Comparison of ENCODE assay signal across 24 cellular contexts in the genomic region with DNA sequence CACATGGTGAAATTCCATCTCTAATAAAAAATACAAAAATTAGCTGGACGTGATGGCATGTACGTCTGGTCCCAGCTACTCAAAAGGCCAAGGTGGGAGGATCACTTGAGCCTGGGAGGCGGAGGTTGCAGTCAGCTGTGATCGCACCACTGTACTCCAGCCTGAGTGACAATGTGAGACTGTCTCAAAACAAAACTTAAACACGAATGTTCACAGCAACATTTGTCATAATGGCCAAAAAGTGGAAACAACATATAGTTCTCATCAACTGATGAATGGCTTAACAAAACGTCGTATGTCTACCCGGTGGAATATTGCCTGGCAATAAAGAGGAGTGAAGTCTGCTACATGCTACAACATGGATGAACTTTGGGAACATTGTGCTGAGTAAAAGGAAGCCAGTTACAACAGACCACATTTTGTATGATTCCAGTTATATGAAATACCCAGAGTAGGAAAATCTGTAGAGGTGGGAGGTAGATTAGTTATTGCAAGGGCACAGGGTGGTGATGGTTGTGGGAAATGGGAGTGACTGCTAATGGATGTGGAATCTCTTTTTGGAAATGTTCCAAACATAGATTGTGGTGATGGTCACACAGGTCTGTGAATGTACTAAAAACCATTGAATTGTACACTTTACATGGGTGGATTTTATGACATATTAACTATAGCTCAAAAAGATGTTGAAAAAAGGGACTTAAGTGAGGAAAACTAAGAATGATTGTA.
A peak's percentile ranks its signal among the peaks of the same experiment; 100 is the strongest.
DNase-seq lines count a peak whose midpoint lies in the region; ATAC-seq, FAIRE-seq and TF ChIP-seq lines count a peak whose summit lies in the region.
"Had no signal": no experiment of that assay in that cellular context is flagged by ENCODE, and none has a peak within 500 bp of the region (broad histone marks: within the 10 kb centered on the region; RNA-seq: fewer than 3 reads in every experiment).

No MANE protein-coding gene starts in this region.

- H4K91ac ChIP-seq in mesenchymal stem cell (ENCODE audit: low read length): no peak overlapping the region

- no peaks in the 10 kb centered on the region for H3K9me3 ChIP-seq in mesenchymal stem cell (ENCODE audit: control insufficient read depth, low read length)
- H3K9me3 ChIP-seq: heart left ventricle, pancreas had no signal

- no peak overlapping the region for H3K4me2 ChIP-seq in mesenchymal stem cell (ENCODE audit: low read length, poor library complexity, severe bottlenecking)

- H3K27ac ChIP-seq in mesenchymal stem cell (ENCODE audit: low read length, poor library complexity, severe bottlenecking): no peak overlapping the region
- H3K27ac ChIP-seq: heart left ventricle, pancreas, VCaP had no signal

- H3K4me1 ChIP-seq in mesenchymal stem cell (ENCODE audit: control insufficient read depth, insufficient read depth, low read depth, low read length): peaks cover 7% of the 10 kb centered on the region
- H3K4me1 ChIP-seq: pancreas had no signal

- H3K4ac ChIP-seq in mesenchymal stem cell (ENCODE audit: low read depth in 1 of 2, low read length in 2 of 2): no peak overlapping the region

- 98% methylated on average over 8 of the region's 8 CpGs for WGBS in mesenchymal stem cell

- no peak overlapping the region for H2BK5ac ChIP-seq in mesenchymal stem cell (ENCODE audit: low read depth, low read length, poor library complexity, severe bottlenecking)

- no peaks in the 10 kb centered on the region for H3K36me3 ChIP-seq in mesenchymal stem cell (ENCODE audit: control insufficient read depth in 1 of 2, insufficient read depth in 2 of 2, low read depth in 1 of 2, low read length in 2 of 2)
- H3K36me3 ChIP-seq: heart left ventricle, pancreas had no signal

- H3K9ac ChIP-seq in mesenchymal stem cell (ENCODE audit: low read length): no peak overlapping the region

- no peaks in the 10 kb centered on the region for H3K36me3 Mint-ChIP-seq in activated T-cell treated with anti-CD3 and anti-CD28 coated beads, Interleukin-2, amount 50 U/mL, for 72 hours (ENCODE audit: insufficient read depth in 2 of 2)
- H3K36me3 Mint-ChIP-seq in chondrocyte (ENCODE audit: low read depth): no peaks in the 10 kb centered on the region
- H3K36me3 Mint-ChIP-seq in stimulated activated effector memory CD8-positive, alpha-beta T cell treated with anti-CD3 and anti-CD28 coated beads, Interleukin-12 subunit alpha, Interleukin-12 subunit beta, amount 100 ng/mL, for 72 hours: no peaks in the 10 kb centered on the region
- H3K36me3 Mint-ChIP-seq: activated naive CD4-positive, alpha-beta T cell treated with anti-CD3 and anti-CD28 coated beads, Interleukin-2, amount 50 U/mL, for 72 hours had no signal

- peaks cover 27% of the 10 kb centered on the region for H3K79me1 ChIP-seq in mesenchymal stem cell (replicated peaks; ENCODE audit: low read length, poor library complexity, severe bottlenecking)

- no peak overlapping the region for H2BK15ac ChIP-seq in mesenchymal stem cell (ENCODE audit: low read depth, poor library complexity, severe bottlenecking)

- peaks cover 5% of the 10 kb centered on the region for H3K4me1 Mint-ChIP-seq in activated T-cell treated with anti-CD3 and anti-CD28 coated beads, Interleukin-2, amount 50 U/mL, for 72 hours (ENCODE audit: low read depth)
- H3K4me1 Mint-ChIP-seq in chondrocyte (ENCODE audit: low read depth): peaks cover 57% of the 10 kb centered on the region
- H3K4me1 Mint-ChIP-seq in stimulated activated effector memory CD8-positive, alpha-beta T cell treated with anti-CD3 and anti-CD28 coated beads, Interleukin-12 subunit alpha, Interleukin-12 subunit beta, amount 100 ng/mL, for 72 hours: peaks cover 7% of the 10 kb centered on the region

- no peak for TF ChIP-seq CTCF in chondrocyte (IDR thresholded peaks at IDR 0.05)

- H2AK5ac ChIP-seq in mesenchymal stem cell (ENCODE audit: low read length, severe bottlenecking): no peak overlapping the region

- no peak overlapping the region for H4K8ac ChIP-seq in mesenchymal stem cell (ENCODE audit: low read length)

- H2BK120ac ChIP-seq in mesenchymal stem cell (ENCODE audit: low read depth, low read length): no peak overlapping the region

- ATAC-seq in activated T-cell treated with anti-CD3 and anti-CD28 coated beads, Interleukin-2, amount 50 U/mL, for 72 hours (replicated peaks in 1 of 2): peak; percentile 39 to 45
- ATAC-seq in stimulated activated effector memory CD8-positive, alpha-beta T cell treated with anti-CD3 and anti-CD28 coated beads, Interleukin-12 subunit alpha, Interleukin-12 subunit beta, amount 100 ng/mL, for 72 hours: peak; percentile 55
- ATAC-seq: heart left ventricle, left cardiac atrium, pancreas, right cardiac atrium had no signal

- no peak overlapping the region for H3K14ac ChIP-seq in mesenchymal stem cell (ENCODE audit: low read length in 2 of 2)

- H3K18ac ChIP-seq in mesenchymal stem cell (ENCODE audit: low read depth in 1 of 2, low read length in 2 of 2): no peak overlapping the region

- no peak overlapping the region for H2BK12ac ChIP-seq in mesenchymal stem cell (ENCODE audit: low read length in 2 of 2)

- H3K9me3 Mint-ChIP-seq in activated T-cell treated with anti-CD3 and anti-CD28 coated beads, Interleukin-2, amount 50 U/mL, for 72 hours: no peaks in the 10 kb centered on the region
- H3K9me3 Mint-ChIP-seq in chondrocyte (ENCODE audit: low read depth): no peaks in the 10 kb centered on the region
- H3K9me3 Mint-ChIP-seq in stimulated activated effector memory CD8-positive, alpha-beta T cell treated with anti-CD3 and anti-CD28 coated beads, Interleukin-12 subunit alpha, Interleukin-12 subunit beta, amount 100 ng/mL, for 72 hours: peaks cover 2% of the 10 kb centered on the region
- H3K9me3 Mint-ChIP-seq: T-helper 2 cell treated with Interferon-gamma antibody and Interleukin-4, amounts not matched to agents 5 μg/mL and 100 μg/mL, for 36 hours had no signal

- no peaks in the 10 kb centered on the region for H3K27me3 Mint-ChIP-seq in activated T-cell treated with anti-CD3 and anti-CD28 coated beads, Interleukin-2, amount 50 U/mL, for 72 hours (ENCODE audit: low read depth)
- no peaks in the 10 kb centered on the region for H3K27me3 Mint-ChIP-seq in chondrocyte (ENCODE audit: low read depth)

- no peak overlapping the region for H3K23ac ChIP-seq in mesenchymal stem cell (ENCODE audit: low read length in 2 of 2)

- no peaks in the 10 kb centered on the region for H3K27me3 ChIP-seq in mesenchymal stem cell (ENCODE audit: control insufficient read depth in 1 of 2, insufficient read depth in 1 of 2, low read length in 2 of 2)
- H3K27me3 ChIP-seq: heart left ventricle, pancreas had no signal

- peak overlapping the region in 1 of 2 donors; percentile 16 for H3K4me3 Mint-ChIP-seq in activated T-cell treated with anti-CD3 and anti-CD28 coated beads, Interleukin-2, amount 50 U/mL, for 72 hours
- H3K4me3 Mint-ChIP-seq in chondrocyte (ENCODE audit: unreplicated experiment): no peak overlapping the region
- no peak overlapping the region for H3K4me3 Mint-ChIP-seq in stimulated activated effector memory CD8-positive, alpha-beta T cell treated with anti-CD3 and anti-CD28 coated beads, Interleukin-12 subunit alpha, Interleukin-12 subunit beta, amount 100 ng/mL, for 72 hours
- H3K4me3 Mint-ChIP-seq: T-helper 2 cell treated with Interferon-gamma antibody and Interleukin-4, amounts not matched to agents 5 μg/mL and 100 μg/mL, for 36 hours had no signal

- no peak overlapping the region for H2AFZ ChIP-seq in mesenchymal stem cell (ENCODE audit: low read depth, low read length)

- DNase-seq in activated T-cell treated with anti-CD3 and anti-CD28 coated beads, Interleukin-2, amount 50 U/mL, for 72 hours: no peak
- DNase-seq in activated T-cell treated with anti-CD3 and anti-CD28 coated beads, Interleukin-2, amount 50 U/mL, for 1 hour: no peak
- DNase-seq in RCC 7860 (ENCODE audit: low spot score): peak; percentile 76
- no peak for DNase-seq in chondrocyte (ENCODE audit: low spot score)
- DNase-seq in stimulated activated effector memory CD8-positive, alpha-beta T cell treated with anti-CD3 and anti-CD28 coated beads, Interleukin-12 subunit alpha, Interleukin-12 subunit beta, amount 100 ng/mL, for 72 hours (ENCODE audit: low spot score in 2 of 2): no peak
- DNase-seq in amniotic stem cell (lab: John Stamatoyannopoulos, UW): no peak
- DNase-seq in mesenchymal stem cell: no peak
- no peak for DNase-seq in iPS-NIHi7 (ENCODE audit: extremely low spot score)
- DNase-seq: aorta, COR-L47, heart left ventricle, KG1, left cardiac atrium, mammary epithelial cell, NCI-H1417, NCI-H2107, NCI-H446 treated with DMSO at 0.1 percent for 48 hours, NCI-H82, pancreas, right cardiac atrium, trophoblast cell had no signal

- FAIRE-seq in RCC 7860 (lab: Jason Lieb, UNC): peak; percentile 94
- FAIRE-seq: pancreas had no signal

- peak overlapping the region; percentile 18 for H3K27ac Mint-ChIP-seq in activated T-cell treated with anti-CD3 and anti-CD28 coated beads, Interleukin-2, amount 50 U/mL, for 72 hours
- peak overlapping the region; percentile 58 for H3K27ac Mint-ChIP-seq in chondrocyte (ENCODE audit: unreplicated experiment)
- no peak overlapping the region for H3K27ac Mint-ChIP-seq in stimulated activated effector memory CD8-positive, alpha-beta T cell treated with anti-CD3 and anti-CD28 coated beads, Interleukin-12 subunit alpha, Interleukin-12 subunit beta, amount 100 ng/mL, for 72 hours
- H3K27ac Mint-ChIP-seq: T-helper 2 cell treated with Interferon-gamma antibody and Interleukin-4, amounts not matched to agents 5 μg/mL and 100 μg/mL, for 36 hours had no signal

- no peak overlapping the region for H3K4me3 ChIP-seq in mesenchymal stem cell (ENCODE audit: insufficient read depth in 1 of 2, low read depth in 1 of 2, low read length in 2 of 2)
- H3K4me3 ChIP-seq: heart left ventricle, pancreas had no signal
